1 cellular context compared by ENCODE assay signal in the genomic region with DNA sequence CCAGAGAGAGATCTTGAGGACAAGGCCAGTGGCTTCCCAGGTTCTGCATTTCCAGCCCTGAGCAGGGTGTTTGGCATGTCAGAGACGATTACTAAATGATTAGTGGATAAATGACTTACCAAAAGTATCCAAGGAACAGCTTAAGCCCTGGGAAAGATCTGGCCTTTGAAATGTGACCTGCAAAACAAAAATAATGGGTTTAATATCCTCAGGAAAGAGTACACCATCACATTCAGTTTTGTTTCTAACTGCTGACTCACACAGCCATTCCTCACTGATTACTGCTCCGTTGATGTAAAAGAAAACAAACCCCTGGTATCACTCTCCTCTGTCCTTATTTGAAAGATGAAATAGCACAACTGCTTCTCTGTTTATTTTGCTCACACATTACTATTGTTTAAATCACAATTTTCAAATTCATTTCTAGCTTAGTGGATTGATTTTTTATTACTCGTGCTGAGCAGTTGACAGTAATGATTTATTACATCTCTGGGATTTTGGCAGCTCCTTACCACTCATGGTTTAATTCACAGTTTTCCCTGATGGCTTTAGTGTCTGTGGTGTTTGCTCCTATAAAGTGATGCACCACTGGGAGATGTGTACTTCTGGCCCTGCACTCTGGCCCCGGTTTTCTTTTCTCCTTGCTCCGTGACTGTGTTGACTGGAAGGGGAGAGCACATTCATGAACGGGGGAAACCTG.
TF ChIP-seq lines count a peak whose summit lies in the region.

No MANE protein-coding gene starts in this region.

TF ChIP-seq in HCT116, 20 proteins besides CTCF, POLR2A, EP300 and RAD21 (continued from another document):
- TF ChIP-seq MAX (IDR thresholded peaks at IDR 0.05), result no peak
- peak; percentile 49; the same call in 1 of the 2 replicates for TF ChIP-seq JUND (IDR thresholded peaks at IDR 0.05)
- no peak for TF ChIP-seq EGR1 (IDR thresholded peaks at IDR 0.05; ENCODE audit: low read depth)
- no peak for TF ChIP-seq SRF (IDR thresholded peaks at IDR 0.05; ENCODE audit: low read depth)
